Comparison of ENCODE assay signal across 14 cellular contexts in genomic region chr12:21552983-21553673, GRCh38. TPM values are rescaled to one million over a fixed set of nuclear protein-coding genes. Genes with fewer than 3 reads are reported as not detected.
DNase-seq lines count a peak whose midpoint lies in the region; ATAC-seq and TF ChIP-seq lines count a peak whose summit lies in the region.
"Had no signal": no experiment of that assay in that cellular context is flagged by ENCODE, and none has a peak within 500 bp of the region (broad histone marks: within the 10 kb centered on the region; RNA-seq: fewer than 3 reads in every experiment).

No MANE protein-coding gene starts in this region.

- H3K4me3 ChIP-seq in skeletal muscle cell (ENCODE audit: low read depth, low read length): no peak overlapping the region
- H3K4me3 ChIP-seq: BLaER1 had no signal

- H3K36me3 Mint-ChIP-seq in chondrocyte (ENCODE audit: low read depth): no peaks in the 10 kb centered on the region

- no peak for ATAC-seq in GM19395 (IDR thresholded peaks at IDR 0.05; ENCODE audit: unreplicated experiment)

- no peak for TF ChIP-seq CTCF in chondrocyte (IDR thresholded peaks at IDR 0.05)

- H3K27ac Mint-ChIP-seq in chondrocyte (ENCODE audit: unreplicated experiment): no peak overlapping the region
- H3K27ac Mint-ChIP-seq: H9 had no signal

- peak; percentile 23 for DNase-seq in NCI-H82 treated with DMSO at 0.1 percent for 48 hours (lab: John Stamatoyannopoulos, UW; ENCODE audit: unreplicated experiment)
- peak; percentile 97 for DNase-seq in myocyte (ENCODE audit: low read depth)
- DNase-seq in skeletal muscle cell (ENCODE audit: low read depth): peak; percentile 35
- DNase-seq in chondrocyte (ENCODE audit: low spot score): no peak
- no peak for DNase-seq in ACHN
- DNase-seq: AML-193; Caco-2; CD8-positive, alpha-beta memory T cell; DND-41; GDM1; GOT3; H9 had no signal

- no peaks in the 10 kb centered on the region for H3K4me1 Mint-ChIP-seq in chondrocyte (ENCODE audit: low read depth)
- H3K4me1 Mint-ChIP-seq: CD8-positive, alpha-beta memory T cell; H9 had no signal

- no peaks in the 10 kb centered on the region for H3K27me3 Mint-ChIP-seq in chondrocyte (ENCODE audit: low read depth)
- H3K27me3 Mint-ChIP-seq: CD8-positive, alpha-beta memory T cell had no signal

- in situ Hi-C loops in ACHN (cut with HindIII; ENCODE audit: low pct_ligation_motif_present, low pct_unique_long_range_greater_than_20kb, low sequenced_read_pairs): no loop called here

- H3K9me3 Mint-ChIP-seq in chondrocyte (ENCODE audit: low read depth): no peaks in the 10 kb centered on the region
- H3K9me3 Mint-ChIP-seq: H9 had no signal

- H3K4me3 Mint-ChIP-seq in chondrocyte (ENCODE audit: unreplicated experiment): no peak overlapping the region
- H3K4me3 Mint-ChIP-seq: CD8-positive, alpha-beta memory T cell had no signal

RNA-seq across cellular contexts. Expression of gene SPX, which starts 27.0 kb away (rescaled TPM):
- total RNA-seq in myocyte (4.9 and 8.7 TPM in 2 replicates), chondrocyte (2.1 to 4.4 TPM (median 2.6 TPM) in 3 replicates)
- 0.74 TPM for polyA plus RNA-seq in myocyte (2012)
- polyA plus RNA-seq: CD8-positive, alpha-beta memory T cell had no signal

RNA-seq across cellular contexts. Expression of gene GYS2, which starts 51.5 kb away (rescaled TPM):
- not detected in 2 replicates for total RNA-seq in myocyte
- not detected for polyA plus RNA-seq in myocyte (2012)
- not detected in 3 replicates for total RNA-seq in chondrocyte
- total RNA-seq: CD8-positive, alpha-beta memory T cell; H9 had no signal
- polyA plus RNA-seq: CD8-positive, alpha-beta memory T cell had no signal

RNA-seq across cellular contexts. Expression of gene GOLT1B, which starts 51.5 kb away (rescaled TPM):
- 54.9 and 65.6 TPM in 2 replicates for total RNA-seq in myocyte
- polyA plus RNA-seq in myocyte (2012): 56.3 TPM
- 73.6 to 84.8 TPM (median 81.1 TPM) in 3 replicates for total RNA-seq in chondrocyte

RNA-seq across cellular contexts. Expression of gene RECQL, which starts 51.7 kb away (rescaled TPM):
- total RNA-seq in myocyte (54.1 and 57.5 TPM in 2 replicates), chondrocyte (49.8 to 72.1 TPM (median 50.2 TPM) in 3 replicates)
- 18.6 TPM for polyA plus RNA-seq in myocyte (2012)

Comparison
In these comparisons a context has a peak if more than half of its experiments do, and no peak if none do; other contexts are left out.
1. DNase-seq: peak in NCI-H82 treated with DMSO at 0.1 percent for 48 hours (single experiment), myocyte (single experiment) and skeletal muscle cell (single experiment); none in chondrocyte (single experiment) and ACHN (single experiment).